In genomic region chr11:30991802-30992512, GRCh38 we compare ENCODE assay signal across 22 cellular contexts.
DNase-seq lines count a peak whose midpoint lies in the region; ATAC-seq, FAIRE-seq and TF ChIP-seq lines count a peak whose summit lies in the region.
"Had no signal": no experiment of that assay in that cellular context is flagged by ENCODE, and none has a peak within 500 bp of the region (broad histone marks: within the 10 kb centered on the region; RNA-seq: fewer than 3 reads in every experiment).

No MANE protein-coding gene starts in this region.

- H3T11ph ChIP-seq in H9 (ENCODE audit: low read length), result no peak overlapping the region

- H3K79me1 ChIP-seq in H9 (ENCODE audit: insufficient read depth, low read depth, low read length, poor library complexity, severe bottlenecking), result no peaks in the 10 kb centered on the region

- H2AK5ac ChIP-seq in H9 (ENCODE audit: insufficient read length, low read length), result no peak overlapping the region

- no peak for TF ChIP-seq RAD21 in A549 (conservative IDR thresholded peaks at IDR 0.05 in 1 of 2, IDR thresholded peaks at IDR 0.05 in 1 of 2)

- WGBS in A549 (ENCODE audit: missing lambda C conversion rate), result 28% methylated on average over 2 of the region's 2 CpGs
- no CpG with 5 or more reads among the region's 2 CpGs for WGBS in H9 (ENCODE audit: extremely low coverage, insufficient read length, low lambda C conversion rate)
- WGBS in right lobe of liver (ENCODE audit: insufficient coverage, low coverage, low lambda C conversion rate, missing lambda C conversion rate), result 33% methylated on average over 2 of the region's 2 CpGs

- no peaks in the 10 kb centered on the region for H3K27me3 ChIP-seq in H9 (ENCODE audit: insufficient read depth, low read length)
- no peaks in the 10 kb centered on the region for H3K27me3 ChIP-seq in right lobe of liver
- no peaks in the 10 kb centered on the region for H3K27me3 ChIP-seq in H7 (ENCODE audit: control insufficient read depth, insufficient read depth, low read length)

- H3K14ac ChIP-seq in H9 (ENCODE audit: insufficient read depth, low read length), result no peak overlapping the region

- peak overlapping the region in 1 of 3 experiments; percentile 55; a peak in 1 of 7 replicates for H3K27ac Mint-ChIP-seq in H9
- no peak overlapping the region for H3K27ac Mint-ChIP-seq in WTC11
- H3K27ac Mint-ChIP-seq in activated CD4-positive, alpha-beta T cell treated with anti-CD3 and anti-CD28 coated beads, Interleukin-2, amount 10 ng/mL, durations not matched to agents 24 days and 14 days, result no peak overlapping the region

- H3K4me1 Mint-ChIP-seq in H9 (peaks cover 0 to 6% of the 10 kb centered on the region in 2 experiments; a peak in 2 of 4 replicates), WTC11 (peaks cover 7% of the 10 kb centered on the region; the same call in 1 of the 2 replicates)
- H3K4me1 Mint-ChIP-seq in activated CD4-positive, alpha-beta T cell treated with anti-CD3 and anti-CD28 coated beads, Interleukin-2, amount 10 ng/mL, durations not matched to agents 24 days and 14 days, result no peaks in the 10 kb centered on the region

- H3K36me3 Mint-ChIP-seq in H9 (ENCODE audit: insufficient read depth in 1 of 3, low read depth in 3 of 3), result no peaks in the 10 kb centered on the region
- H3K36me3 Mint-ChIP-seq in WTC11, result no peaks in the 10 kb centered on the region
- H3K36me3 Mint-ChIP-seq in activated CD4-positive, alpha-beta T cell treated with anti-CD3 and anti-CD28 coated beads, Interleukin-2, amount 10 ng/mL, durations not matched to agents 24 days and 14 days (ENCODE audit: low read depth), result no peaks in the 10 kb centered on the region

- H4K8ac ChIP-seq in H9 (replicated peaks; ENCODE audit: insufficient read length, low read depth, low read length), result no peak overlapping the region

- H3K9me3 Mint-ChIP-seq in H9 (no peaks in the 10 kb centered on the region), WTC11 (no peaks in the 10 kb centered on the region)
- H3K9me3 Mint-ChIP-seq in activated CD4-positive, alpha-beta T cell treated with anti-CD3 and anti-CD28 coated beads, Interleukin-2, amount 10 ng/mL, durations not matched to agents 24 days and 14 days, result no peaks in the 10 kb centered on the region

- no peak overlapping the region for H4K91ac ChIP-seq in H9 (ENCODE audit: insufficient read length, low read depth, low read length)

- no peak overlapping the region for H3K56ac ChIP-seq in H9 (ENCODE audit: insufficient read length, low read depth, low read length)

- H3K36me3 ChIP-seq in right lobe of liver (no peaks in the 10 kb centered on the region), H7 (replicated peaks; ENCODE audit: control insufficient read depth, insufficient read depth, low read length) (no peaks in the 10 kb centered on the region)

- TF ChIP-seq CTCF in A549 (IDR thresholded peaks at IDR 0.05) (no peak), H9 (conservative IDR thresholded peaks at IDR 0.05) (no peak), WTC11 (IDR thresholded peaks at IDR 0.05) (no peak), right lobe of liver (IDR thresholded peaks at IDR 0.05) (no peak)

- CTCF ChIA-PET in A549 (lab: Yijun Ruan, JAX), result no interaction called here
- CTCF ChIA-PET in WTC11 (lab: Charles Lee), result interaction anchor here (0.6 to 1.6 kb wide), 2 partner anchors 53 to 1341 kb away, joined by 3 to 14 read pairs; no protein-coding TSS in a partner anchor

- H3K4me3 Mint-ChIP-seq in H9, result no peak overlapping the region
- no peak overlapping the region for H3K4me3 Mint-ChIP-seq in WTC11
- H3K4me3 Mint-ChIP-seq in activated CD4-positive, alpha-beta T cell treated with anti-CD3 and anti-CD28 coated beads, Interleukin-2, amount 10 ng/mL, durations not matched to agents 24 days and 14 days, result no peak overlapping the region

- POLR2A ChIA-PET in A549 (lab: Yijun Ruan, JAX), result interaction anchor here (1.5 kb wide), 1 partner anchor 78 kb away, joined by 3 read pairs; no protein-coding TSS in a partner anchor
- POLR2A ChIA-PET in WTC11 (lab: Charles Lee), result no interaction called here

- H3K9ac ChIP-seq in H9 (ENCODE audit: extremely low read depth, insufficient read length, low read length), result no peak overlapping the region
- H3K9ac ChIP-seq: SK-N-SH had no signal

- H3K18ac ChIP-seq in H9 (ENCODE audit: insufficient read length, low read depth, low read length), result no peak overlapping the region

- peak overlapping the region; percentile 22 for H3K4me3 ChIP-seq in A549
- H3K4me3 ChIP-seq in right lobe of liver, result peak overlapping the region; percentile 17 to 50 (median 44)
- no peak overlapping the region for H3K4me3 ChIP-seq in H7 (ENCODE audit: insufficient read depth, low read depth, low read length)

- peak overlapping the region; percentile 60 for H3K4me2 ChIP-seq in A549
- H3K4me2 ChIP-seq in H9 (ENCODE audit: insufficient read depth, insufficient read length, low read length), result no peak overlapping the region
- H3K4me2 ChIP-seq: SK-N-SH had no signal

- intact Hi-C loops in right lobe of liver (cut with DNase I), result no loop called here
- intact Hi-C loops in activated CD4-positive, alpha-beta T cell treated with anti-CD3 and anti-CD28 coated beads, Interleukin-2, amount 10 ng/mL, durations not matched to agents 24 days and 14 days (cut with micrococcal nuclease), result no loop called here

- H2BK5ac ChIP-seq in H9 (ENCODE audit: insufficient read length, low read length), result no peak overlapping the region

- TF ChIP-seq EP300 in A549 (IDR thresholded peaks at IDR 0.05), result no peak

- no peak for TF ChIP-seq POLR2A in A549 (IDR thresholded peaks at IDR 0.05; ENCODE audit: low read length)
- TF ChIP-seq POLR2A in right lobe of liver (IDR thresholded peaks at IDR 0.05), result no peak

- H2BK120ac ChIP-seq in H9 (ENCODE audit: low read depth, low read length, poor library complexity, severe bottlenecking), result no peak overlapping the region

- H4K5ac ChIP-seq in H9 (ENCODE audit: insufficient read length, low read depth, low read length), result no peak overlapping the region

- H2BK15ac ChIP-seq in H9 (ENCODE audit: low read depth, low read length), result no peak overlapping the region

- H3K79me2 ChIP-seq in H9 (ENCODE audit: insufficient read depth, low read length), result no peaks in the 10 kb centered on the region

- H2AFZ ChIP-seq in H9 (ENCODE audit: low read length), result peak overlapping the region; percentile 44

- H2BK12ac ChIP-seq in H9 (ENCODE audit: insufficient read length, low read depth, low read length), result no peak overlapping the region

- H3K27ac ChIP-seq in A549 (peak overlapping the region; percentile 75 to 80), H9 (ENCODE audit: insufficient read length, low read depth, low read length) (no peak overlapping the region), right lobe of liver (peak overlapping the region; percentile 67 to 89 (median 84))
- H3K27ac ChIP-seq: C4-2B had no signal

- no peaks in the 10 kb centered on the region for H3K23me2 ChIP-seq in H9 (ENCODE audit: insufficient read length, low read depth, low read length, poor library complexity, severe bottlenecking)

- ATAC-seq in A549, result peak; percentile 73 to 76
- peak; percentile 38 for ATAC-seq in WTC11
- peak; percentile 23 to 48 (median 36) for ATAC-seq in right lobe of liver
- no peak for ATAC-seq in HG02763 (IDR thresholded peaks at IDR 0.05; ENCODE audit: unreplicated experiment)
- ATAC-seq: Panc1 had no signal

- H3K4ac ChIP-seq in H9 (ENCODE audit: low read depth, low read length), result no peak overlapping the region

- no peak overlapping the region for H3K23ac ChIP-seq in H9 (ENCODE audit: insufficient read length, low read depth, low read length)

- no peaks in the 10 kb centered on the region for H3K9me3 ChIP-seq in A549
- no peaks in the 10 kb centered on the region for H3K9me3 ChIP-seq in H9 (ENCODE audit: control insufficient read depth, low read depth, low read length)
- H3K9me3 ChIP-seq in right lobe of liver, result no peaks in the 10 kb centered on the region
- H3K9me3 ChIP-seq: SK-N-SH had no signal

- FAIRE-seq in A549 (lab: Jason Lieb, UNC), result no peak
- FAIRE-seq: A204.1, GM12892, HTR-8/SVneo had no signal

- H2BK20ac ChIP-seq in H9 (ENCODE audit: low read depth, low read length, poor library complexity, severe bottlenecking), result no peak overlapping the region

- no peaks in the 10 kb centered on the region for H4K20me1 ChIP-seq in H9 (ENCODE audit: control insufficient read depth, insufficient read depth, insufficient read length)

- H3K4me1 ChIP-seq in A549 (peaks cover 46% of the 10 kb centered on the region), H9 (ENCODE audit: insufficient read depth, low read length) (peaks cover 2% of the 10 kb centered on the region; the same call in 1 of the 2 replicates), right lobe of liver (peaks cover 0 to 12% (median 0%) of the 10 kb centered on the region in 4 donors)

- H3K27me3 Mint-ChIP-seq in H9 (ENCODE audit: low read depth) (no peaks in the 10 kb centered on the region), WTC11 (ENCODE audit: low read depth) (no peaks in the 10 kb centered on the region)
- no peaks in the 10 kb centered on the region for H3K27me3 Mint-ChIP-seq in activated CD4-positive, alpha-beta T cell treated with anti-CD3 and anti-CD28 coated beads, Interleukin-2, amount 10 ng/mL, durations not matched to agents 24 days and 14 days

- DNase-seq in A549 (ENCODE audit: low read depth in 1 of 2, low spot score in 1 of 2) (peak in 1 of 2 experiments; percentile 9), H9 (no peak), WTC11 (ENCODE audit: low spot score) (no peak), right lobe of liver (no peak), H7 (no peak), NCI-H526 treated with DMSO at 0.1 percent for 48 hours (lab: John Stamatoyannopoulos, UW) (no peak)
- DNase-seq in activated CD4-positive, alpha-beta T cell treated with anti-CD3 and anti-CD28 coated beads, Interleukin-2, amount 10 ng/mL, durations not matched to agents 24 days and 14 days, result no peak
- DNase-seq: COR-L47, HCEC 1CT, KBM-7, NCI-H1092, NCI-H1694, NCI-H2107, NCI-H226, Right ventricle myocardium superior, SK-N-SH had no signal

TF ChIP-seq in A549, 52 proteins besides CTCF, POLR2A, EP300 and RAD21 (continues in another document):
- TF ChIP-seq MAZ (IDR thresholded peaks at IDR 0.05; ENCODE audit: borderline replicate concordance, low read depth, low read length), result no peak
- TF ChIP-seq FOXS1 (CRISPR knock-in tag; IDR thresholded peaks at IDR 0.05), result no peak
- TF ChIP-seq KDM1A (IDR thresholded peaks at IDR 0.05; ENCODE audit: low read depth), result no peak
- TF ChIP-seq RCOR1 (IDR thresholded peaks at IDR 0.05; ENCODE audit: low read depth, low read length), result no peak

TF ChIP-seq in WTC11, 78 proteins besides CTCF, POLR2A, EP300 and RAD21 (continues in another document):
- no peak for TF ChIP-seq PRRX2 (CRISPR knock-in tag; IDR thresholded peaks at IDR 0.05)
